In genomic region chr5:96896806-96897205, GRCh38 we compare ENCODE assay signal across 8 cellular contexts. TPM values are rescaled to one million over a fixed set of nuclear protein-coding genes. Genes with fewer than 3 reads are reported as not detected.
DNase-seq lines count a peak whose midpoint lies in the region; ATAC-seq and TF ChIP-seq lines count a peak whose summit lies in the region.

No MANE protein-coding gene starts in this region.

- H3K27me3 Mint-ChIP-seq in CD14-positive monocyte (ENCODE audit: low read depth in 3 of 3), result no peaks in the 10 kb centered on the region
- H3K27me3 Mint-ChIP-seq in activated CD8-positive, alpha-beta T cell treated with anti-CD3 and anti-CD28 coated beads for 36 hours, result no peaks in the 10 kb centered on the region
- no peaks in the 10 kb centered on the region for H3K27me3 Mint-ChIP-seq in type B pancreatic cell

- intact Hi-C loops in CD14-positive monocyte (cut with micrococcal nuclease), result loop anchor here in 1 of 2 donors (5.0 kb wide), 1 partner anchor 40 kb away; the partner anchor contains the start of gene LNPEP
- intact Hi-C loops in activated CD8-positive, alpha-beta T cell treated with anti-CD3 and anti-CD28 coated beads for 36 hours (cut with micrococcal nuclease), result loop anchor here (5.0 kb wide), 1 partner anchor 35 kb away; no protein-coding TSS in a partner anchor

- CTCF ChIA-PET in activated CD8-positive, alpha-beta T cell treated with anti-CD3 and anti-CD28 coated beads for 36 hours (lab: Charles Lee), result interaction anchor here (0.6 to 1.9 kb wide), 12 partner anchors 13 to 265 kb away, joined by 3 to 11 read pairs (median 4); partner anchors contain the start of genes ERAP1 and ERAP2

- ATAC-seq in GM19351 (IDR thresholded peaks at IDR 0.05; ENCODE audit: unreplicated experiment), result peak; percentile 95
- ATAC-seq in HG03175 (IDR thresholded peaks at IDR 0.05; ENCODE audit: unreplicated experiment), result peak; percentile 97
- peak; percentile 63 for ATAC-seq in activated CD8-positive, alpha-beta T cell treated with anti-CD3 and anti-CD28 coated beads for 36 hours

- peak; percentile 68 for DNase-seq in CD14-positive monocyte (ENCODE audit: low spot score)
- DNase-seq in activated CD8-positive, alpha-beta T cell treated with anti-CD3 and anti-CD28 coated beads for 36 hours, result peak; percentile 53
- no peak for DNase-seq in type B pancreatic cell (ENCODE audit: extremely low spot score, unreplicated experiment)
- DNase-seq in NCI-H128 (lab: John Stamatoyannopoulos, UW; ENCODE audit: unreplicated experiment), result no peak
- DNase-seq in foreskin fibroblast, result no peak
- no peak for DNase-seq in NCI-H524 treated with DMSO at 0.1 percent for 48 hours (lab: John Stamatoyannopoulos, UW)

- H3K27ac Mint-ChIP-seq in CD14-positive monocyte (peak overlapping the region; percentile 94 to 98 (median 97)), type B pancreatic cell (no peak overlapping the region)
- H3K27ac Mint-ChIP-seq in activated CD8-positive, alpha-beta T cell treated with anti-CD3 and anti-CD28 coated beads for 36 hours, result peak overlapping the region; percentile 95

- H3K4me3 ChIP-seq in foreskin fibroblast (ENCODE audit: low read depth in 1 of 2, low read length in 2 of 2), result no peak overlapping the region

- H3K4me3 Mint-ChIP-seq in CD14-positive monocyte (peak overlapping the region; percentile 69 to 92), type B pancreatic cell (no peak overlapping the region)
- peak overlapping the region; percentile 75 for H3K4me3 Mint-ChIP-seq in activated CD8-positive, alpha-beta T cell treated with anti-CD3 and anti-CD28 coated beads for 36 hours

- peaks cover 12% of the 10 kb centered on the region for H3K4me1 Mint-ChIP-seq in CD14-positive monocyte
- H3K4me1 Mint-ChIP-seq in activated CD8-positive, alpha-beta T cell treated with anti-CD3 and anti-CD28 coated beads for 36 hours (ENCODE audit: low read depth), result peaks cover 60% of the 10 kb centered on the region
- H3K4me1 Mint-ChIP-seq in type B pancreatic cell (ENCODE audit: unreplicated experiment), result no peaks in the 10 kb centered on the region

- TF ChIP-seq CTCF in CD14-positive monocyte (IDR thresholded peaks at IDR 0.05) (no peak), type B pancreatic cell (conservative IDR thresholded peaks at IDR 0.05) (no peak), foreskin fibroblast (IDR thresholded peaks at IDR 0.05; ENCODE audit: low read depth, low read length) (no peak)
- no peak for TF ChIP-seq CTCF in activated CD8-positive, alpha-beta T cell treated with anti-CD3 and anti-CD28 coated beads for 36 hours (IDR thresholded peaks at IDR 0.05)

- POLR2A ChIA-PET in activated CD8-positive, alpha-beta T cell treated with anti-CD3 and anti-CD28 coated beads for 36 hours (lab: Charles Lee), result interaction anchor here (0.7 to 1.4 kb wide), 5 partner anchors 12 to 66 kb away, joined by 3 to 7 read pairs (median 4); partner anchors contain the start of gene ERAP2

- H3K9me3 Mint-ChIP-seq in CD14-positive monocyte, result no peaks in the 10 kb centered on the region
- H3K9me3 Mint-ChIP-seq in activated CD8-positive, alpha-beta T cell treated with anti-CD3 and anti-CD28 coated beads for 36 hours, result no peaks in the 10 kb centered on the region
- no peaks in the 10 kb centered on the region for H3K9me3 Mint-ChIP-seq in type B pancreatic cell

- H3K36me3 Mint-ChIP-seq in CD14-positive monocyte (peaks cover 68% of the 10 kb centered on the region in 2 donors), type B pancreatic cell (peaks cover 4% of the 10 kb centered on the region)
- H3K36me3 Mint-ChIP-seq in activated CD8-positive, alpha-beta T cell treated with anti-CD3 and anti-CD28 coated beads for 36 hours (ENCODE audit: low read depth), result peaks cover 67% of the 10 kb centered on the region

RNA-seq across cellular contexts. Expression of gene ERAP2, which starts 20.5 kb away (rescaled TPM):
- polyA plus RNA-seq in CD14-positive monocyte, result 1 to 10 TPM; 3.0 to 3.4 TPM
- 10 to 100 TPM; 43.0 to 44.5 TPM for total RNA-seq in activated CD8-positive, alpha-beta T cell treated with anti-CD3 and anti-CD28 coated beads for 36 hours
- total RNA-seq in type B pancreatic cell (ENCODE audit: low replicate concordance), result 0.86 and 1.5 TPM in 2 replicates

RNA-seq across cellular contexts. Expression of gene LNPEP, which starts 39.1 kb away (rescaled TPM):
- 10 to 100 TPM; 14.5 to 22.5 TPM for polyA plus RNA-seq in CD14-positive monocyte
- total RNA-seq in activated CD8-positive, alpha-beta T cell treated with anti-CD3 and anti-CD28 coated beads for 36 hours, result 10 to 100 TPM; 51.2 to 53.7 TPM
- total RNA-seq in type B pancreatic cell (ENCODE audit: low replicate concordance), result 20.9 and 38.1 TPM in 2 replicates

Comparison
In these comparisons a context has a peak if more than half of its experiments do, and no peak if none do; other contexts are left out.
1. DNase-seq: peak in CD14-positive monocyte (single experiment) and activated CD8-positive, alpha-beta T cell treated with anti-CD3 and anti-CD28 coated beads for 36 hours (single experiment); none in type B pancreatic cell (single experiment), NCI-H128 (single experiment), foreskin fibroblast (0 of 2) and NCI-H524 treated with DMSO at 0.1 percent for 48 hours (single experiment).
2. RNA of gene ERAP2, which starts 20.5 kb away (total RNA-seq): 43.0 to 44.5 TPM in activated CD8-positive, alpha-beta T cell treated with anti-CD3 and anti-CD28 coated beads for 36 hours; 0.86 to 1.5 TPM in type B pancreatic cell; every median in the first group is over 10 times any median in the second.
3. Peak in every context shown above with its lines, with median percentiles within 50 percentile points of each other: ATAC-seq.